In genomic region chr6:71582820-71583219, GRCh38 we compare ENCODE assay signal across 22 cellular contexts.
DNase-seq lines count a peak whose midpoint lies in the region; ATAC-seq lines count a peak whose summit lies in the region.
"Had no signal": no experiment of that assay in that cellular context is flagged by ENCODE, and none has a peak within 500 bp of the region (broad histone marks: within the 10 kb centered on the region; RNA-seq: fewer than 3 reads in every experiment).

No MANE protein-coding gene starts in this region.

- H3K27ac Mint-ChIP-seq in activated naive CD4-positive, alpha-beta T cell treated with anti-CD3 and anti-CD28 coated beads, Interleukin-2, amount 50 U/mL, for 72 hours: no peak overlapping the region
- H3K27ac Mint-ChIP-seq: CD14-positive monocyte; CD4-positive, alpha-beta memory T cell; CD8-positive, alpha-beta memory T cell had no signal

- H3K9me3 Mint-ChIP-seq in activated naive CD4-positive, alpha-beta T cell treated with anti-CD3 and anti-CD28 coated beads, Interleukin-2, amount 50 U/mL, for 72 hours: peaks cover 0 to 4% of the 10 kb centered on the region in 2 donors

- ATAC-seq in GM21825 (IDR thresholded peaks at IDR 0.05; ENCODE audit: unreplicated experiment): no peak
- no peak for ATAC-seq in HG03520 (IDR thresholded peaks at IDR 0.05; ENCODE audit: unreplicated experiment)
- no peak for ATAC-seq in activated naive CD4-positive, alpha-beta T cell treated with anti-CD3 and anti-CD28 coated beads, Interleukin-2, amount 50 U/mL, for 72 hours
- ATAC-seq: GM12878 had no signal

- DNase-seq in AG20443 (ENCODE audit: low spot score) (peak; percentile 30), epidermal melanocyte (ENCODE audit: insufficient read length, low spot score) (peak; percentile 54), fibroblast of peridontal ligament (ENCODE audit: extremely low read depth) (peak; percentile 1), hepatic stellate cell (ENCODE audit: low spot score) (no peak)
- DNase-seq in activated naive CD4-positive, alpha-beta T cell treated with anti-CD3 and anti-CD28 coated beads, Interleukin-2, amount 50 U/mL, for 72 hours (ENCODE audit: low spot score in 2 of 2): no peak
- DNase-seq: 8988T; ACHN; BE2C; C1 segment of cervical spinal cord; CD4-positive, alpha-beta memory T cell; CD4-positive, CD25-positive, alpha-beta regulatory T cell; CD8-positive, alpha-beta memory T cell; COR-L47; DMS 273 treated with DMSO at 0.1 percent for 48 hours; DMS153; DMS53; DMS79; GF-D8 had no signal

- peaks cover 0 to 4% of the 10 kb centered on the region in 2 donors for H3K36me3 Mint-ChIP-seq in activated naive CD4-positive, alpha-beta T cell treated with anti-CD3 and anti-CD28 coated beads, Interleukin-2, amount 50 U/mL, for 72 hours
- H3K36me3 Mint-ChIP-seq: CD14-positive monocyte; CD4-positive, alpha-beta memory T cell; CD4-positive, CD25-positive, alpha-beta regulatory T cell; CD8-positive, alpha-beta memory T cell had no signal

Comparison
In these comparisons a context has a peak if more than half of its experiments do, and no peak if none do; other contexts are left out.
1. DNase-seq: peak in AG20443 (single experiment), epidermal melanocyte (single experiment) and fibroblast of peridontal ligament (single experiment); none in hepatic stellate cell (single experiment) and activated naive CD4-positive, alpha-beta T cell treated with anti-CD3 and anti-CD28 coated beads, Interleukin-2, amount 50 U/mL, for 72 hours (0 of 2).